In genomic region chr2:85344356-85344954, GRCh38 we compare ENCODE assay signal across 15 cellular contexts. TPM values are rescaled to one million over a fixed set of nuclear protein-coding genes. Genes with fewer than 3 reads are reported as not detected.
A peak's percentile ranks its signal among the peaks of the same experiment; 100 is the strongest.
DNase-seq lines count a peak whose midpoint lies in the region; ATAC-seq, FAIRE-seq and TF ChIP-seq lines count a peak whose summit lies in the region.
"Had no signal": no experiment of that assay in that cellular context is flagged by ENCODE, and none has a peak within 500 bp of the region (broad histone marks: within the 10 kb centered on the region; RNA-seq: fewer than 3 reads in every experiment).

No MANE protein-coding gene starts in this region.

- H2AFZ ChIP-seq in GM23248 (no peak overlapping the region), K562 (ENCODE audit: low read depth, low read length) (no peak overlapping the region)

- H3K9ac ChIP-seq in GM23248 (no peak overlapping the region), K562 (ENCODE audit: insufficient read depth in 1 of 2, low read depth in 2 of 2, low read length in 2 of 2) (peak overlapping the region in 1 of 2 experiments; percentile 10; a peak in 1 of 4 replicates)
- H3K9ac ChIP-seq: BLaER1 treated with 17β-estradiol and CSF1 and Interleukin-3, amounts not matched to agents 10 nM and 100 nM had no signal

- TF ChIP-seq EP300 in K562 (IDR thresholded peaks at IDR 0.05; ENCODE audit: low read length): no peak

- WGBS in GM23248 (ENCODE audit: low coverage in 1 of 2, low lambda C conversion rate in 2 of 2, missing lambda C conversion rate in 2 of 2), 2 experiments: 76 to 81% methylated on average over 14 of the region's 14 CpGs
- WGBS in K562 (ENCODE audit: insufficient coverage, low coverage, missing lambda C conversion rate): 86% methylated on average over 14 of the region's 14 CpGs
- 43 to 76% (median 59%) methylated on average over 14 of the region's 14 CpGs for WGBS in small intestine, 3 donors

- no peak overlapping the region for H3K4me2 ChIP-seq in GM23248 (ENCODE audit: unreplicated experiment)
- H3K4me2 ChIP-seq in K562 (ENCODE audit: insufficient read depth, low read length): no peak overlapping the region
- H3K4me2 ChIP-seq: BLaER1 treated with 17β-estradiol and CSF1 and Interleukin-3, amounts not matched to agents 10 nM and 100 nM had no signal

- in situ Hi-C loops in GM23248 (cut with MboI) (no loop called here), K562 (cut with MboI) (no loop called here)

- POLR2A ChIA-PET in K562 (lab: Yijun Ruan, JAX): interaction anchor here (1.3 to 2.6 kb wide), 2 partner anchors 10 to 16 kb away, joined by 4 to 11 read pairs; partner anchors contain the start of genes ELMOD3 and RETSAT

- H3K4me3 ChIP-seq in GM23248 (no peak overlapping the region), Peyer's patch (no peak overlapping the region), K562 (no peak overlapping the region), small intestine (ENCODE audit: low read depth in 1 of 2, low read length in 2 of 2) (no peak overlapping the region)
- H3K4me3 ChIP-seq: BLaER1 treated with 17β-estradiol and CSF1 and Interleukin-3, amounts not matched to agents 10 nM and 100 nM had no signal

- H3K27ac ChIP-seq in GM23248: no peak overlapping the region
- H3K27ac ChIP-seq in Peyer's patch: peak overlapping the region in 1 of 4 donors; percentile 30
- H3K27ac ChIP-seq in K562 (ENCODE audit: extremely low read depth, low read depth, low read length): no peak overlapping the region
- H3K27ac ChIP-seq in small intestine (ENCODE audit: low read depth in 1 of 2, low read length in 1 of 2): no peak overlapping the region
- H3K27ac ChIP-seq: BLaER1 treated with 17β-estradiol and CSF1 and Interleukin-3, amounts not matched to agents 10 nM and 100 nM had no signal

- no peaks in the 10 kb centered on the region for H3K9me2 ChIP-seq in GM23248 (ENCODE audit: insufficient read depth)

- CTCF ChIA-PET in K562 (lab: Yijun Ruan, JAX; ENCODE audit: low intra/inter-chr PET ratio): no interaction called here

- no peak for TF ChIP-seq CTCF in Peyer's patch (IDR thresholded peaks at IDR 0.05)
- no peak for TF ChIP-seq CTCF in K562 (IDR thresholded peaks at IDR 0.05 in 2 of 3, conservative IDR thresholded peaks at IDR 0.05 in 1 of 3; ENCODE audit: insufficient read depth in 2 of 3, low read depth in 1 of 3, low read length in 3 of 3)

- H3K27me3 ChIP-seq in GM23248 (replicated peaks; ENCODE audit: insufficient read depth): no peaks in the 10 kb centered on the region
- no peaks in the 10 kb centered on the region for H3K27me3 ChIP-seq in Peyer's patch
- no peaks in the 10 kb centered on the region; a peak in 1 of 5 replicates for H3K27me3 ChIP-seq in K562 (ENCODE audit: control insufficient read depth in 2 of 2, insufficient read depth in 2 of 2, low read length in 2 of 2)
- no peaks in the 10 kb centered on the region for H3K27me3 ChIP-seq in small intestine (ENCODE audit: control insufficient read depth in 2 of 2, insufficient read depth in 2 of 2, low read length in 2 of 2)
- H3K27me3 ChIP-seq: BLaER1 treated with 17β-estradiol and CSF1 and Interleukin-3, amounts not matched to agents 10 nM and 100 nM had no signal

- H3K36me3 ChIP-seq in GM23248 (ENCODE audit: low read depth): peaks cover 4% of the 10 kb centered on the region; the same call in 1 of the 2 replicates
- H3K36me3 ChIP-seq in Peyer's patch: peaks cover 0 to 80% (median 0%) of the 10 kb centered on the region in 3 donors
- H3K36me3 ChIP-seq in K562 (ENCODE audit: control insufficient read depth, insufficient read depth, low read length): peaks cover 32% of the 10 kb centered on the region; the same call in 1 of the 3 replicates
- H3K36me3 ChIP-seq in small intestine (ENCODE audit: control insufficient read depth in 2 of 2, insufficient read depth in 2 of 2, low read length in 2 of 2): peaks cover 18 to 22% of the 10 kb centered on the region in 2 donors

- TF ChIP-seq POLR2A in Peyer's patch (IDR thresholded peaks at IDR 0.05) (no peak), K562 (conservative IDR thresholded peaks at IDR 0.05) (no peak)

- H3K79me2 ChIP-seq in GM23248 (ENCODE audit: insufficient read depth) (no peaks in the 10 kb centered on the region), K562 (ENCODE audit: control insufficient read depth, insufficient read depth, low read length) (no peaks in the 10 kb centered on the region)

- intact Hi-C loops in K562 (cut with micrococcal nuclease): no loop called here

- H3K9me3 ChIP-seq in GM23248 (ENCODE audit: low read depth): no peaks in the 10 kb centered on the region
- H3K9me3 ChIP-seq in Peyer's patch: no peaks in the 10 kb centered on the region
- no peaks in the 10 kb centered on the region for H3K9me3 ChIP-seq in K562 (replicated peaks; ENCODE audit: control insufficient read depth, insufficient read depth, low read depth, low read length)
- no peaks in the 10 kb centered on the region for H3K9me3 ChIP-seq in small intestine (ENCODE audit: control insufficient read depth, low read depth)
- H3K9me3 ChIP-seq: BLaER1 treated with 17β-estradiol and CSF1 and Interleukin-3, amounts not matched to agents 10 nM and 100 nM had no signal

- H3K4me1 ChIP-seq in GM23248 (ENCODE audit: insufficient read depth) (0 out of 2 replicates have a peak, but pooled peaks cover 5% of the 10 kb centered on the region), Peyer's patch (peaks cover 0 to 10% (median 0%) of the 10 kb centered on the region in 4 donors), K562 (replicated peaks in 1 of 2; ENCODE audit: control insufficient read depth in 2 of 2, insufficient read depth in 2 of 2, low read length in 2 of 2) (no peaks in the 10 kb centered on the region; a peak in 1 of 5 replicates), small intestine (ENCODE audit: control insufficient read depth in 2 of 2, insufficient read depth in 1 of 2, low read depth in 1 of 2, low read length in 1 of 2) (peaks cover 0 to 2% of the 10 kb centered on the region in 2 donors)

- TF ChIP-seq RAD21 in K562 (CRISPR knock-in tag; conservative IDR thresholded peaks at IDR 0.05 in 1 of 2, IDR thresholded peaks at IDR 0.05 in 1 of 2): no peak

- peak; percentile 15 for DNase-seq in GM23248
- peak in 2 of 3 donors; percentile 59 to 65 for DNase-seq in Peyer's patch
- no peak for DNase-seq in K562 (ENCODE audit: extremely low read depth in 1 of 4, low spot score in 3 of 4)
- peak; percentile 64 for DNase-seq in small intestine
- no peak for DNase-seq in amniotic stem cell (lab: John Stamatoyannopoulos, UW)
- DNase-seq in mucosa of gallbladder (ENCODE audit: low spot score): no peak
- no peak for DNase-seq in NCI-H1092 treated with DMSO at 0.1 percent for 48 hours (lab: John Stamatoyannopoulos, UW)
- DNase-seq: ACHN; CD4-positive, CD25-positive, alpha-beta regulatory T cell; DMS53; GF-D8; KBM-7 had no signal

- no peaks in the 10 kb centered on the region for H3K9me1 ChIP-seq in K562 (ENCODE audit: control insufficient read depth, insufficient read depth, low read length)

- BruUV-seq in K562 (replicated peaks; lab: Mats Ljungman, UMichigan): no TSS peak

- peak; percentile 26 for FAIRE-seq in K562 (lab: Jason Lieb, UNC)
- FAIRE-seq in small intestine (lab: Jason Lieb, UNC): no peak
- FAIRE-seq: GM19239, H54 had no signal

- peaks cover 9% of the 10 kb centered on the region; the same call in 1 of the 2 replicates for H3F3A ChIP-seq in GM23248 (ENCODE audit: insufficient read depth)

- H4K20me1 ChIP-seq in GM23248 (ENCODE audit: insufficient read depth) (no peaks in the 10 kb centered on the region), K562 (replicated peaks; ENCODE audit: control insufficient read depth, insufficient read depth, low read length) (no peaks in the 10 kb centered on the region)

- no peak for ATAC-seq in K562

RNA-seq across cellular contexts. Expression of gene RETSAT, which starts 9.9 kb away (rescaled TPM):
- total RNA-seq in GM23248 (2014; rRNA removed; shearing (Covaris generic)): 46.0 and 68.6 TPM in 2 replicates
- polyA plus RNA-seq in GM23248 (2016; fragmentation: Nextera tagmentation; extraction: Ambion mirVana) (15.6 and 20.4 TPM in 2 replicates), K562 (2011; rRNA removed) (16.8 and 18.3 TPM in 2 replicates), K562 (2014; fragmentation: Illumina TruSeq; extraction: Trizol) (18.7 and 21.6 TPM in 2 replicates), K562 (2014; fragmentation: Nextera tagmentation; extraction: Ambion mirVana) (1 to 10 TPM; 1.9 to 5.6 TPM), K562 (2014; rRNA removed) (13.8 and 16.5 TPM in 2 replicates), small intestine (100 to 1,000 TPM in 2 of 3 donors, 10 to 100 TPM in 1; 92.8 to 147 (median 147) TPM)
- total RNA-seq in Peyer's patch (100 to 1,000 TPM in 3 of 4 donors, 10 to 100 TPM in 1; 47.0 to 719 (median 473) TPM), K562 (2014; rRNA removed) (12.3 and 15.6 TPM in 2 replicates), K562 (2014; rRNA removed; fragmentation: Illumina TruSeq; extraction: Trizol) (13.2 and 14.4 TPM in 2 replicates), K562 (2015; rRNA removed; fragmentation: Illumina TruSeq; extraction: Trizol) (17.9 and 20.0 TPM in 2 replicates), K562 (2021) (19.5 and 20.1 TPM in 2 replicates), mucosa of gallbladder (86.4 TPM)
- total RNA-seq in K562 (2011; cell fraction: chromatin; rRNA removed; ENCODE audit: low replicate concordance): 45.6 and 82.8 TPM in 2 replicates
- total RNA-seq in K562 (2011; cell fraction: nucleolus; rRNA removed): 68.5 and 68.6 TPM in 2 replicates
- 61.2 and 66.1 TPM in 2 replicates for total RNA-seq in K562 (2011; cell fraction: nucleoplasm; rRNA removed)
- 16.5 and 17.9 TPM in 2 replicates for polyA plus RNA-seq in K562 (2011; cell fraction: cytosol; rRNA removed)
- 58.2 and 61.1 TPM in 2 replicates for polyA plus RNA-seq in K562 (2011; cell fraction: nucleus; rRNA removed)
- polyA plus RNA-seq in K562 (2012): 18.6 and 29.4 TPM in 2 replicates
- 17.0 and 18.0 TPM in 2 replicates for polyA minus RNA-seq in K562 (2011; rRNA and poly(A)+ RNA removed)
- 13.9 and 14.6 TPM in 2 replicates for polyA minus RNA-seq in K562 (2011; cell fraction: cytosol; rRNA and poly(A)+ RNA removed)
- polyA minus RNA-seq in K562 (2011; cell fraction: nucleus; rRNA and poly(A)+ RNA removed): 17.0 and 26.4 TPM in 2 replicates

RNA-seq across cellular contexts. Expression of gene ELMOD3, which starts 10.1 kb away (rescaled TPM):
- 15.4 and 23.8 TPM in 2 replicates for total RNA-seq in GM23248 (2014; rRNA removed; shearing (Covaris generic))
- polyA plus RNA-seq in GM23248 (2016; fragmentation: Nextera tagmentation; extraction: Ambion mirVana) (12.8 and 15.3 TPM in 2 replicates), K562 (2011; rRNA removed) (14.5 and 18.7 TPM in 2 replicates), K562 (2014; fragmentation: Illumina TruSeq; extraction: Trizol) (11.1 and 14.3 TPM in 2 replicates), K562 (2014; fragmentation: Nextera tagmentation; extraction: Ambion mirVana) (1 to 10 TPM; 2.7 to 6.4 TPM), K562 (2014; rRNA removed) (14.5 and 14.6 TPM in 2 replicates), small intestine (10 to 100 TPM; 16.1 to 36.9 (median 20.0) TPM)
- total RNA-seq in Peyer's patch (10 to 100 TPM; 28.1 to 49.4 (median 45.8) TPM), K562 (2014; rRNA removed) (6.2 and 9.8 TPM in 2 replicates), K562 (2014; rRNA removed; fragmentation: Illumina TruSeq; extraction: Trizol) (10.5 and 11.6 TPM in 2 replicates), K562 (2015; rRNA removed; fragmentation: Illumina TruSeq; extraction: Trizol) (12.4 and 14.5 TPM in 2 replicates), K562 (2021) (7.8 and 9.2 TPM in 2 replicates), mucosa of gallbladder (30.3 TPM)
- 51.6 and 62.7 TPM in 2 replicates for total RNA-seq in K562 (2011; cell fraction: chromatin; rRNA removed; ENCODE audit: low replicate concordance)
- 34.3 and 36.0 TPM in 2 replicates for total RNA-seq in K562 (2011; cell fraction: nucleolus; rRNA removed)
- total RNA-seq in K562 (2011; cell fraction: nucleoplasm; rRNA removed): 37.3 and 43.5 TPM in 2 replicates
- polyA plus RNA-seq in K562 (2011; cell fraction: cytosol; rRNA removed): 11.4 and 12.2 TPM in 2 replicates
- 29.7 and 49.5 TPM in 2 replicates for polyA plus RNA-seq in K562 (2011; cell fraction: nucleus; rRNA removed)
- polyA plus RNA-seq in K562 (2012): 8.8 and 16.0 TPM in 2 replicates
- polyA minus RNA-seq in K562 (2011; rRNA and poly(A)+ RNA removed): 11.0 and 17.1 TPM in 2 replicates
- polyA minus RNA-seq in K562 (2011; cell fraction: cytosol; rRNA and poly(A)+ RNA removed): 2.5 and 4.8 TPM in 2 replicates
- polyA minus RNA-seq in K562 (2011; cell fraction: nucleus; rRNA and poly(A)+ RNA removed): 11.9 and 12.7 TPM in 2 replicates

RNA-seq across cellular contexts. Expression of gene TGOLN2, which starts 16.7 kb away (rescaled TPM):
- total RNA-seq in GM23248 (2014; rRNA removed; shearing (Covaris generic)): 96.8 and 125 TPM in 2 replicates
- polyA plus RNA-seq in GM23248 (2016; fragmentation: Nextera tagmentation; extraction: Ambion mirVana) (117 and 118 TPM in 2 replicates), K562 (2011; rRNA removed) (38.9 and 61.7 TPM in 2 replicates), K562 (2014; fragmentation: Illumina TruSeq; extraction: Trizol) (60.5 and 66.5 TPM in 2 replicates), K562 (2014; fragmentation: Nextera tagmentation; extraction: Ambion mirVana) (10 to 100 TPM; 13.0 to 18.0 TPM), K562 (2014; rRNA removed) (52.1 and 53.1 TPM in 2 replicates), small intestine (10 to 100 TPM; 18.6 to 59.7 (median 26.7) TPM)
- total RNA-seq in Peyer's patch (100 to 1,000 TPM; 220 to 296 (median 250) TPM), K562 (2014; rRNA removed) (35.9 and 40.7 TPM in 2 replicates), K562 (2014; rRNA removed; fragmentation: Illumina TruSeq; extraction: Trizol) (28.3 and 32.1 TPM in 2 replicates), K562 (2015; rRNA removed; fragmentation: Illumina TruSeq; extraction: Trizol) (30.7 and 31.9 TPM in 2 replicates), K562 (2021) (47.4 and 48.0 TPM in 2 replicates), mucosa of gallbladder (237 TPM)
- 117 and 121 TPM in 2 replicates for total RNA-seq in K562 (2011; cell fraction: chromatin; rRNA removed; ENCODE audit: low replicate concordance)
- 73.6 and 84.5 TPM in 2 replicates for total RNA-seq in K562 (2011; cell fraction: nucleolus; rRNA removed)
- total RNA-seq in K562 (2011; cell fraction: nucleoplasm; rRNA removed): 118 and 151 TPM in 2 replicates
- polyA plus RNA-seq in K562 (2011; cell fraction: cytosol; rRNA removed): 33.8 and 36.9 TPM in 2 replicates
- 42.9 and 60.6 TPM in 2 replicates for polyA plus RNA-seq in K562 (2011; cell fraction: nucleus; rRNA removed)
- polyA plus RNA-seq in K562 (2012): 35.4 and 54.6 TPM in 2 replicates
- polyA minus RNA-seq in K562 (2011; rRNA and poly(A)+ RNA removed): 27.2 and 44.1 TPM in 2 replicates
- 19.2 and 19.4 TPM in 2 replicates for polyA minus RNA-seq in K562 (2011; cell fraction: cytosol; rRNA and poly(A)+ RNA removed)
- 25.9 and 26.5 TPM in 2 replicates for polyA minus RNA-seq in K562 (2011; cell fraction: nucleus; rRNA and poly(A)+ RNA removed)

Comparison
In these comparisons a context has a peak if more than half of its experiments do, and no peak if none do; other contexts are left out.
1. DNase-seq: peak in GM23248 (single experiment), Peyer's patch (2 of 3) and small intestine (single experiment); none in K562 (0 of 4), amniotic stem cell (single experiment), mucosa of gallbladder (single experiment) and NCI-H1092 treated with DMSO at 0.1 percent for 48 hours (single experiment).